2 cellular contexts compared by ENCODE assay signal in genomic region chr18:47151457-47151856, GRCh38.
TF ChIP-seq lines count a peak whose summit lies in the region.

No MANE protein-coding gene starts in this region.

TF ChIP-seq in HCT116, 20 proteins besides CTCF, POLR2A, EP300 and RAD21:
- TF ChIP-seq FOSL1 (IDR thresholded peaks at IDR 0.05; ENCODE audit: low read depth) (no peak), CBX3 (IDR thresholded peaks at IDR 0.05; ENCODE audit: low read depth) (no peak), SIN3A (IDR thresholded peaks at IDR 0.05; ENCODE audit: low read depth) (no peak), CEBPB (IDR thresholded peaks at IDR 0.05; ENCODE audit: low read depth) (no peak), JUND (IDR thresholded peaks at IDR 0.05) (no peak), EZH2 (IDR thresholded peaks at IDR 0.05) (no peak), ZNF274 (IDR thresholded peaks at IDR 0.05; ENCODE audit: low read depth, low read length) (no peak), ATF3 (IDR thresholded peaks at IDR 0.05) (no peak), ELF1 (IDR thresholded peaks at IDR 0.05; ENCODE audit: borderline replicate concordance, low read depth) (no peak), TCF7L2 (IDR thresholded peaks at IDR 0.05; ENCODE audit: borderline replicate concordance, extremely low read depth, insufficient read depth, insufficient read length) (no peak)
- TF ChIP-seq, protein P1, sequence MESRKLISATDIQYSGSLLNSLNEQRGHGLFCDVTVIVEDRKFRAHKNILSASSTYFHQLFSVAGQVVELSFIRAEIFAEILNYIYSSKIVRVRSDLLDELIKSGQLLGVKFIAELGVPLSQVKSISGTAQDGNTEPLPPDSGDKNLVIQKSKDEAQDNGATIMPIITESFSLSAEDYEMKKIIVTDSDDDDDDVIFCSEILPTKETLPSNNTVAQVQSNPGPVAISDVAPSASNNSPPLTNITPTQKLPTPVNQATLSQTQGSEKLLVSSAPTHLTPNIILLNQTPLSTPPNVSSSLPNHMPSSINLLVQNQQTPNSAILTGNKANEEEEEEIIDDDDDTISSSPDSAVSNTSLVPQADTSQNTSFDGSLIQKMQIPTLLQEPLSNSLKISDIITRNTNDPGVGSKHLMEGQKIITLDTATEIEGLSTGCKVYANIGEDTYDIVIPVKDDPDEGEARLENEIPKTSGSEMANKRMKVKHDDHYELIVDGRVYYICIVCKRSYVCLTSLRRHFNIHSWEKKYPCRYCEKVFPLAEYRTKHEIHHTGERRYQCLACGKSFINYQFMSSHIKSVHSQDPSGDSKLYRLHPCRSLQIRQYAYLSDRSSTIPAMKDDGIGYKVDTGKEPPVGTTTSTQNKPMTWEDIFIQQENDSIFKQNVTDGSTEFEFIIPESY (IDR thresholded peaks at IDR 0.05; ENCODE audit: extremely low read depth, insufficient replicate concordance, low read length), result no peak
- TF ChIP-seq, protein P2, sequence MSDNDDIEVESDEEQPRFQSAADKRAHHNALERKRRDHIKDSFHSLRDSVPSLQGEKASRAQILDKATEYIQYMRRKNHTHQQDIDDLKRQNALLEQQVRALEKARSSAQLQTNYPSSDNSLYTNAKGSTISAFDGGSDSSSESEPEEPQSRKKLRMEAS (IDR thresholded peaks at IDR 0.05), result no peak
TF ChIP-seq in HCT116: peak in this region for 0.

TF ChIP-seq in H1, 55 proteins besides CTCF, POLR2A, EP300 and RAD21:
- no peak for TF ChIP-seq JUND (IDR thresholded peaks at IDR 0.05; ENCODE audit: low read length)
